ENCODE assay signal across 21 cellular contexts in genomic region chr2:240284503-240285259, GRCh38.
"Had no signal": no experiment of that assay in that cellular context is flagged by ENCODE, and none has a peak within 500 bp of the region (broad histone marks: within the 10 kb centered on the region; RNA-seq: fewer than 3 reads in every experiment).

No MANE protein-coding gene starts in this region.

- H3K27me3 ChIP-seq: gastrocnemius medialis, right atrium auricular region, sigmoid colon, stomach, thyroid gland had no signal

- DNase-seq: cortex of kidney; effector memory CD8-positive, alpha-beta T cell; erythroblast; foreskin fibroblast; gastrocnemius medialis; head of caudate nucleus; sigmoid colon; stimulated activated CD4-positive, alpha-beta T cell treated with anti-CD3 and anti-CD28 coated beads, Interleukin-2, amount 100 ng/mL, for 24 hours; stimulated activated CD4-positive, alpha-beta T cell treated with anti-CD3 and anti-CD28 coated beads, Interleukin-4, amount 100 ng/mL, for 24 hours; stimulated activated naive CD4-positive, alpha-beta T cell treated with Interleukin-2 at 50 U/mL for 16 hours; stomach; thyroid gland; trophoblast cell had no signal

- H3K4me3 ChIP-seq: gastrocnemius medialis, lung, prostate gland, right atrium auricular region, sigmoid colon, stomach, thyroid gland had no signal

- H3K27ac Mint-ChIP-seq: effector memory CD8-positive, alpha-beta T cell; memory B cell; natural killer cell treated with Interleukin-12 subunit alpha and Interleukin-12 subunit beta and Interleukin-15 and Interleukin-18, amount 100 ng/mL, for 72 hours; stimulated activated effector memory CD8-positive, alpha-beta T cell treated with anti-CD3 and anti-CD28 coated beads, Interleukin-12 subunit alpha, Interleukin-12 subunit beta, amount 100 ng/mL, for 72 hours had no signal

- H3K4me1 Mint-ChIP-seq: memory B cell; neural crest cell; stimulated activated effector memory CD8-positive, alpha-beta T cell treated with anti-CD3 and anti-CD28 coated beads, Interleukin-12 subunit alpha, Interleukin-12 subunit beta, amount 100 ng/mL, for 72 hours had no signal

- H3K27ac ChIP-seq: gastrocnemius medialis, prostate gland, right atrium auricular region, sigmoid colon, stomach, thyroid gland had no signal

- H3K4me1 ChIP-seq: gastrocnemius medialis, prostate gland, right atrium auricular region, sigmoid colon, stomach, thyroid gland had no signal

- H3K27me3 Mint-ChIP-seq: memory B cell had no signal

- H3K4me3 Mint-ChIP-seq: effector memory CD8-positive, alpha-beta T cell; memory B cell; natural killer cell treated with Interleukin-12 subunit alpha and Interleukin-12 subunit beta and Interleukin-15 and Interleukin-18, amount 100 ng/mL, for 72 hours; neural crest cell; stimulated activated effector memory CD8-positive, alpha-beta T cell treated with anti-CD3 and anti-CD28 coated beads, Interleukin-12 subunit alpha, Interleukin-12 subunit beta, amount 100 ng/mL, for 72 hours had no signal

- H3K36me3 Mint-ChIP-seq: memory B cell; natural killer cell treated with Interleukin-12 subunit alpha and Interleukin-12 subunit beta and Interleukin-15 and Interleukin-18, amount 100 ng/mL, for 72 hours; stimulated activated effector memory CD8-positive, alpha-beta T cell treated with anti-CD3 and anti-CD28 coated beads, Interleukin-12 subunit alpha, Interleukin-12 subunit beta, amount 100 ng/mL, for 72 hours had no signal

- ATAC-seq: effector memory CD8-positive, alpha-beta T cell; gastrocnemius medialis; left lobe of liver; stimulated activated effector memory CD8-positive, alpha-beta T cell treated with anti-CD3 and anti-CD28 coated beads, Interleukin-12 subunit alpha, Interleukin-12 subunit beta, amount 100 ng/mL, for 72 hours had no signal

- H3K36me3 ChIP-seq: gastrocnemius medialis, prostate gland, right atrium auricular region, sigmoid colon, stomach, thyroid gland had no signal

- H3K9me3 ChIP-seq: gastrocnemius medialis, prostate gland, right atrium auricular region, sigmoid colon, stomach, thyroid gland had no signal
